In genomic region chr1:156316909-156317308, GRCh38 we compare ENCODE assay signal across 25 cellular contexts. TPM values are rescaled to one million over a fixed set of nuclear protein-coding genes. Genes with fewer than 3 reads are reported as not detected.
"Had no signal": no experiment of that assay in that cellular context is flagged by ENCODE, and none has a peak within 500 bp of the region (broad histone marks: within the 10 kb centered on the region; RNA-seq: fewer than 3 reads in every experiment).

No MANE protein-coding gene starts in this region.

- DNase-seq: KBM-7, MG63, NCI-H1092, NCI-H1105 treated with DMSO at 0.1 percent for 48 hours, NCI-H1417 treated with DMSO at 0.1 percent for 48 hours, NCI-H187, NCI-H2029, NCI-H2081 treated with DMSO at 0.1 percent for 48 hours, NCI-H2171, NCI-H226, NCI-H446, NCI-H510A, NCI-H524 treated with DMSO at 0.1 percent for 48 hours, NCI-H69, NCI-H774, Right ventricle myocardium superior, RPMI8226, SIG-M5 had no signal

- FAIRE-seq: HTR-8/SVneo, RCC 7860 had no signal

- H3K4me1 ChIP-seq: SJSA1 had no signal

- H3K27me3 Mint-ChIP-seq: IgD-negative memory B cell had no signal

- H3K4me3 Mint-ChIP-seq: IgD-negative memory B cell had no signal

- H3K4me1 Mint-ChIP-seq: IgD-negative memory B cell had no signal

- H3K27me3 ChIP-seq: MG63, SJSA1 had no signal

- H3K9me3 Mint-ChIP-seq: IgD-negative memory B cell had no signal

- H3K4me3 ChIP-seq: MG63, SJSA1, SK-N-MC had no signal

- H3K9me3 ChIP-seq: MG63, SJSA1 had no signal

- H3K27ac ChIP-seq: HL-60, SJSA1, SK-N-MC had no signal

RNA-seq across cellular contexts. Expression of gene VHLL, which starts 17.8 kb away (rescaled TPM):
- total RNA-seq: LHCN-M2, Right ventricle myocardium superior, SJSA1 had no signal
- polyA plus RNA-seq: IgD-negative memory B cell had no signal

RNA-seq across cellular contexts. Expression of gene TSACC, which starts 21.4 kb away (rescaled TPM):
- total RNA-seq: LHCN-M2, Right ventricle myocardium superior, SJSA1 had no signal
